Comparison of ENCODE assay signal across 10 cellular contexts in the genomic region with DNA sequence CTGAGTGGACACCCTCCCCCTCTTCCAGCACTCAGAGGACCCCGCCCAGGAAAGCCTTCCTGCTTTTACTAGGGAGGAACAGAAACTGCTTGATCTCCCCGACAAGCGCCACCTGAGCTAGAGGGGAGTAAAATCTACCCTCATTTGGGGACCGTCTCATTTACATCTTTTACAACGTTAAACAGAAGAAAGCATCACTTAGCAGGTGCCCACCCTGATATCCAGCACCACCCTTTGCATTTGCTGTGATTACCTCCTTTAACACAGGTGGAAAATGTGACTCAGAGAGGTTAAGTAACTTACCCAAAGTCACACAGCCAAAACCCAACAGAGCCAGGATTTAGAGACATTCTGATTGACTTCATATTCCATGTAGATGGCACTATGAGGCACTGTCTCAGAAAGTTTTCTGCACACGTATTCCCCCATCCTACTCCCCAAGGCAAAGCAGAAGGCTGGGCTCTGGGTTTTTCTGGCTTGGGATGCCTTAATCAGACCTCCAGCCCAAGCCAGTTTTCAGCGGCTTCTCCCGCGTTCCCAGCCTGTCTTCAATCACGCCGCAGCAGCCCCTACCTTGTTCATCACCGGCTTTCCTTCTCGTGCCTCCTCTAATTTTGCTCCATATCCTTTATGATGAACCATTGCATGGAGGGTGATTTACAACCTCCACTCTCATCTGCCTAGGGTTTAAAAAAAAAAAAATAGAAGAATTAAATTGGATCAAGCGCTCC.
DNase-seq lines count a peak whose midpoint lies in the region; ATAC-seq, FAIRE-seq and TF ChIP-seq lines count a peak whose summit lies in the region.
"Had no signal": no experiment of that assay in that cellular context is flagged by ENCODE, and none has a peak within 500 bp of the region (broad histone marks: within the 10 kb centered on the region; RNA-seq: fewer than 3 reads in every experiment).

No MANE protein-coding gene starts in this region.

- H3K4me2 ChIP-seq in GM12878 (ENCODE audit: control insufficient read depth, insufficient read depth) (peak overlapping the region; percentile 70), neural cell (ENCODE audit: low read length) (no peak overlapping the region)

- TF ChIP-seq EP300 in GM12878 (IDR thresholded peaks at IDR 0.05; ENCODE audit: borderline replicate concordance in 1 of 2, control insufficient read depth in 1 of 2, low read depth in 2 of 2, low read length in 2 of 2) (no peak), neural cell (conservative IDR thresholded peaks at IDR 0.05; ENCODE audit: poor library complexity, severe bottlenecking) (no peak)

- H3K9me3 ChIP-seq in GM12878 (replicated peaks; ENCODE audit: control insufficient read depth, insufficient read depth, low read length) = no peaks in the 10 kb centered on the region
- H3K9me3 ChIP-seq in neural cell (ENCODE audit: low read length) = no peaks in the 10 kb centered on the region
- no peaks in the 10 kb centered on the region for H3K9me3 ChIP-seq in body of pancreas

- peak overlapping the region; percentile 82 for H3K4me3 Mint-ChIP-seq in T-helper 2 cell treated with Interferon-gamma antibody and Interleukin-4, amounts not matched to agents 5 μg/mL and 100 μg/mL, for 36 hours

- H3K36me3 Mint-ChIP-seq in T-helper 2 cell treated with Interferon-gamma antibody and Interleukin-4, amounts not matched to agents 5 μg/mL and 100 μg/mL, for 36 hours (ENCODE audit: low read depth) = no peaks in the 10 kb centered on the region

- RAD21 ChIA-PET in GM12878 (lab: Charles Lee; ENCODE audit: unreplicated experiment) = interaction anchor here (1.5 to 3.9 kb wide), 5 partner anchors 20 to 116 kb away, joined by 6 to 53 read pairs (median 37); no protein-coding TSS in a partner anchor

- no peak for TF ChIP-seq RAD21 in GM12878 (IDR thresholded peaks at IDR 0.05; ENCODE audit: insufficient read depth, low read depth, low read length)
- no peak for TF ChIP-seq RAD21 in neural cell (conservative IDR thresholded peaks at IDR 0.05)

- H3K4me1 ChIP-seq in GM12878 (ENCODE audit: control insufficient read depth, insufficient read depth, low read length) (peaks cover 51% of the 10 kb centered on the region), body of pancreas (peaks cover 11% of the 10 kb centered on the region)

- peak overlapping the region; percentile 45; the same call in 1 of the 2 replicates for H3K4me3 ChIP-seq in H7 (ENCODE audit: insufficient read depth, low read depth, low read length)
- peak overlapping the region; percentile 69; the same call in 1 of the 2 replicates for H3K4me3 ChIP-seq in GM12878
- peak overlapping the region; percentile 57 for H3K4me3 ChIP-seq in neural cell (ENCODE audit: low read length)
- H3K4me3 ChIP-seq in body of pancreas = no peak overlapping the region

- H3K9me3 Mint-ChIP-seq in T-helper 2 cell treated with Interferon-gamma antibody and Interleukin-4, amounts not matched to agents 5 μg/mL and 100 μg/mL, for 36 hours = no peaks in the 10 kb centered on the region

- H3K27me3 Mint-ChIP-seq in T-helper 2 cell treated with Interferon-gamma antibody and Interleukin-4, amounts not matched to agents 5 μg/mL and 100 μg/mL, for 36 hours (ENCODE audit: low read depth) = peaks cover 16% of the 10 kb centered on the region

- no peak for DNase-seq in T-helper 2 cell treated with Interferon-gamma antibody and Interleukin-4, amounts not matched to agents 5 μg/mL and 100 μg/mL, for 36 hours (ENCODE audit: low spot score)
- DNase-seq in T-helper 2 cell (no peak), H7 (peak; percentile 46), GM12878 (ENCODE audit: low read depth, low spot score) (no peak), body of pancreas (no peak), GM19240 (ENCODE audit: insufficient read length, low spot score) (no peak)
- DNase-seq: activated CD4-positive, alpha-beta T cell treated with anti-CD3 and anti-CD28 coated beads, Interleukin-2, amount 50 U/mL, for 48 hours; kidney glomerular epithelial cell had no signal

- no peak overlapping the region for H3K27ac Mint-ChIP-seq in T-helper 2 cell treated with Interferon-gamma antibody and Interleukin-4, amounts not matched to agents 5 μg/mL and 100 μg/mL, for 36 hours

- CTCF ChIA-PET in GM12878 (lab: Yijun Ruan, JAX) = interaction anchor here (0.6 to 1.6 kb wide), 3 partner anchors 17 to 116 kb away, joined by 3 to 5 read pairs (median 3); no protein-coding TSS in a partner anchor

- intact Hi-C loops in GM12878 (cut with micrococcal nuclease; ENCODE audit: unreplicated experiment) (loop anchor here (1.0 to 10.0 kb wide), 8 partner anchors 17 to 723 kb away; a partner anchor contains a TSS), body of pancreas (cut with DNase I) (no loop called here)

- no peaks in the 10 kb centered on the region for H3K36me3 ChIP-seq in H7 (replicated peaks; ENCODE audit: control insufficient read depth, insufficient read depth, low read length)
- H3K36me3 ChIP-seq in GM12878 (ENCODE audit: control insufficient read depth in 2 of 2, insufficient read depth in 2 of 2, low read length in 1 of 2) = no peaks in the 10 kb centered on the region
- H3K36me3 ChIP-seq in neural cell (ENCODE audit: insufficient read depth, low read length) = no peaks in the 10 kb centered on the region
- no peaks in the 10 kb centered on the region for H3K36me3 ChIP-seq in body of pancreas (replicated peaks in 1 of 2; ENCODE audit: insufficient read depth in 1 of 2, low read depth in 2 of 2)

- TF ChIP-seq CTCF in GM12878 (IDR thresholded peaks at IDR 0.05 in 2 of 3, conservative IDR thresholded peaks at IDR 0.05 in 1 of 3; ENCODE audit: control insufficient read depth in 2 of 3, extremely low read depth in 1 of 3, insufficient read depth in 1 of 3, low read depth in 3 of 3, low read length in 3 of 3) (no peak), neural cell (IDR thresholded peaks at IDR 0.05; ENCODE audit: poor library complexity, severe bottlenecking) (no peak), body of pancreas (IDR thresholded peaks at IDR 0.05) (no peak)

- H4K20me1 ChIP-seq in GM12878 (ENCODE audit: control insufficient read depth, insufficient read depth) = no peaks in the 10 kb centered on the region
- no peaks in the 10 kb centered on the region for H4K20me1 ChIP-seq in neural cell (ENCODE audit: insufficient read depth)

- H3F3A ChIP-seq in neural cell (ENCODE audit: insufficient read depth, low read length, poor library complexity, severe bottlenecking) = peaks cover 3% of the 10 kb centered on the region

- H3K9ac ChIP-seq in GM12878 (ENCODE audit: control insufficient read depth, insufficient read depth, low read length) = peak overlapping the region; percentile 58
- peak overlapping the region; percentile 1 for H3K9ac ChIP-seq in neural cell (ENCODE audit: low read length)

- H3K27me3 ChIP-seq in H7 (ENCODE audit: control insufficient read depth, insufficient read depth, low read length) = peaks cover 9% of the 10 kb centered on the region
- no peaks in the 10 kb centered on the region for H3K27me3 ChIP-seq in GM12878 (replicated peaks in 1 of 2; ENCODE audit: control insufficient read depth in 2 of 2, insufficient read depth in 2 of 2, low read length in 1 of 2)
- no peaks in the 10 kb centered on the region for H3K27me3 ChIP-seq in neural cell (ENCODE audit: insufficient read depth, low read depth, low read length)
- peaks cover 0 to 18% of the 10 kb centered on the region in 2 donors for H3K27me3 ChIP-seq in body of pancreas

- H3K27ac ChIP-seq in GM12878 (ENCODE audit: control insufficient read depth, insufficient read depth) = peak overlapping the region; percentile 68
- H3K27ac ChIP-seq in neural cell (ENCODE audit: low read length) = no peak overlapping the region
- no peak overlapping the region for H3K27ac ChIP-seq in body of pancreas

- ATAC-seq in GM12878 (peak; percentile 0; the same call in 2 of the 3 replicates), GM19351 (IDR thresholded peaks at IDR 0.05; ENCODE audit: unreplicated experiment) (no peak), body of pancreas (no peak)

- H3K79me2 ChIP-seq in GM12878 (ENCODE audit: control insufficient read depth, insufficient read depth, low read length) (peaks cover 12% of the 10 kb centered on the region), neural cell (replicated peaks; ENCODE audit: insufficient read depth, low read length) (no peaks in the 10 kb centered on the region)

- WGBS in GM12878 (ENCODE audit: insufficient coverage, insufficient replicate concordance, low lambda C conversion rate, missing lambda C conversion rate) = 41% methylated on average over 14 of the region's 14 CpGs
- 56 to 59% methylated on average over 14 of the region's 14 CpGs for WGBS in body of pancreas, 2 donors

- H2AFZ ChIP-seq in GM12878 (ENCODE audit: control insufficient read depth, low read depth, low read length) (peak overlapping the region; percentile 19; the same call in 1 of the 2 replicates), neural cell (ENCODE audit: low read depth, low read length) (no peak overlapping the region)

- TF ChIP-seq POLR2A in GM12878 (IDR thresholded peaks at IDR 0.05; ENCODE audit: low read depth, low read length) (no peak), body of pancreas (IDR thresholded peaks at IDR 0.05) (no peak)

- H3K4me1 Mint-ChIP-seq in T-helper 2 cell treated with Interferon-gamma antibody and Interleukin-4, amounts not matched to agents 5 μg/mL and 100 μg/mL, for 36 hours (ENCODE audit: low read depth) = peaks cover 28% of the 10 kb centered on the region

- BruUV-seq in GM12878 (replicated peaks; lab: Mats Ljungman, UMichigan) = no TSS peak

- H3K9me2 ChIP-seq in neural cell (ENCODE audit: insufficient read depth, low read length) = no peaks in the 10 kb centered on the region

- no peak for FAIRE-seq in GM12878 (lab: Jason Lieb, UNC)

- POLR2A ChIA-PET in GM12878 (lab: Charles Lee) = interaction anchor here (0.9 to 3.4 kb wide), 4 partner anchors 17 to 116 kb away, joined by 5 to 55 read pairs (median 8); no protein-coding TSS in a partner anchor

- in situ Hi-C loops in GM12878 (cut with MboI) = no loop called here

- SMC1A ChIA-PET in GM12878 (lab: Charles Lee; ENCODE audit: uncharacterized antibody, unreplicated experiment) = interaction anchor here (1.1 to 7.3 kb wide), 5 partner anchors 18 to 65 kb away, joined by 3 to 97 read pairs (median 38); no protein-coding TSS in a partner anchor

TF ChIP-seq in GM12878, 131 proteins besides CTCF, POLR2A, EP300 and RAD21 (continues in another document):
- no peak for TF ChIP-seq SIX5 (IDR thresholded peaks at IDR 0.05; ENCODE audit: low read depth, low read length, severe bottlenecking)
- TF ChIP-seq RCOR1 (conservative IDR thresholded peaks at IDR 0.05; ENCODE audit: low read depth, low read length) = no peak; the same call in 1 of the 2 replicates
- no peak for TF ChIP-seq ZSCAN29 (IDR thresholded peaks at IDR 0.05)

TF ChIP-seq in neural cell, 6 proteins besides CTCF, POLR2A, EP300 and RAD21:
- TF ChIP-seq EZH2 (IDR thresholded peaks at IDR 0.05; ENCODE audit: borderline replicate concordance, insufficient read depth, low read length, poor library complexity, severe bottlenecking) (no peak), POLR2AphosphoS5 (IDR thresholded peaks at IDR 0.05) (no peak), TAF1 (IDR thresholded peaks at IDR 0.05; ENCODE audit: low read depth) (no peak), SMC3 (conservative IDR thresholded peaks at IDR 0.05; ENCODE audit: poor library complexity) (no peak)

Comparison
In these comparisons a context has a peak if more than half of its experiments do, and no peak if none do; other contexts are left out.
1. H3K4me3 ChIP-seq: peak in H7 (single experiment), GM12878 (single experiment) and neural cell (single experiment); none in body of pancreas (0 of 2).